Comparison of ENCODE assay signal across 26 cellular contexts in the genomic region with DNA sequence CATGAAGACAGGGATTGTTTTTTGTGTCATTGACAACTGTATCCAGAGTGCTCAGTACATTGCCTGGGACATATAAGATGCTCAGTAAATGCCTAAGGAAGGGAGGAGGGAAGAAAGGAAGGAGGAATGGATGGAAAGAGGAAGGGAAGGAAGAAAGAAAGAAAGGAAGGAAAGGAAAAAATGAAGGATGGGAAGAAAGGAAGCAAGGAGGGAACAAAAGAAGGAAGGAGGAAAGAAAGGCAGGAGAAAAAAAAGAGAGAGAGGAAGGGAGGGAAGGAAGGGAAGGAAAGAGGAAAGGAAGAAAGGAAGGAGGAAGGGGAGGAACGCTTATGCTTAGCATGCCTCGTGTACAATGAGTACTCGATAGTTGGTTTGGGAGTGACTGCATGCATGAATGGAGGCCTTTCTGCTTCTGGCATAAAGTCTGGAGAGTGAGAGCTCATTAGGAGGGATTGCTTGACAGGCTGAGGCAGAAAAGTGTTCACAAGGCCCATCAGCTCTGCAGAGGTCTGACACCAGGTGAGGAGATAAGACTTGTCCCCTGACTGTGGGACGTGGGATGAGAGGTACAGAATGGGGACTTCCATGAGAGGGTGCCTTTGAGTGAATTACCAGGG.
DNase-seq lines count a peak whose midpoint lies in the region; ATAC-seq and TF ChIP-seq lines count a peak whose summit lies in the region.
"Had no signal": no experiment of that assay in that cellular context is flagged by ENCODE, and none has a peak within 500 bp of the region (broad histone marks: within the 10 kb centered on the region; RNA-seq: fewer than 3 reads in every experiment).

No MANE protein-coding gene starts in this region.

- peaks cover 8% of the 10 kb centered on the region for H3K4me1 ChIP-seq in prostate gland (replicated peaks)
- H3K4me1 ChIP-seq: SJCRH30 had no signal

- intact Hi-C loops in dendritic cell treated with granulocyte-macrophage colony-stimulating factor and Interleukin-4, amounts not matched to agents 40 ng/mL and 50 ng/mL, for 4 days (cut with micrococcal nuclease) = no loop called here
- intact Hi-C loops in prostate gland (cut with DNase I) = no loop called here

- H3K27ac ChIP-seq in prostate gland = no peak overlapping the region
- H3K27ac ChIP-seq: HL-60, PC-9, SJCRH30 had no signal

- no peak overlapping the region for H3K4me3 ChIP-seq in prostate gland
- H3K4me3 ChIP-seq: GM12878, PC-9, SJCRH30 had no signal

- no peaks in the 10 kb centered on the region for H3K9me3 Mint-ChIP-seq in dendritic cell treated with granulocyte-macrophage colony-stimulating factor and Interleukin-4, amounts not matched to agents 40 ng/mL and 50 ng/mL, for 4 days
- no peaks in the 10 kb centered on the region for H3K9me3 Mint-ChIP-seq in stimulated activated memory B cell treated with anti-CD40 and anti-IgM and Interleukin-4, amounts not matched to agents 10 μg/mL and 1 μg/mL and 100 μg/mL, for 72 hours
- no peaks in the 10 kb centered on the region for H3K9me3 Mint-ChIP-seq in stimulated activated naive B cell treated with anti-CD40 and anti-IgM and Interleukin-4, amounts not matched to agents 10 μg/mL and 1 μg/mL and 100 μg/mL, for 72 hours

- no peak for TF ChIP-seq POLR2A in prostate gland (IDR thresholded peaks at IDR 0.05)

- H3K36me3 ChIP-seq in prostate gland = no peaks in the 10 kb centered on the region
- H3K36me3 ChIP-seq: SJCRH30 had no signal

- H3K9me3 ChIP-seq in prostate gland = no peaks in the 10 kb centered on the region
- H3K9me3 ChIP-seq: SJCRH30 had no signal

- 85% methylated on average over 4 of the region's 4 CpGs for WGBS in prostate gland

- H3K27ac Mint-ChIP-seq in dendritic cell treated with granulocyte-macrophage colony-stimulating factor and Interleukin-4, amounts not matched to agents 40 ng/mL and 50 ng/mL, for 4 days = no peak overlapping the region
- H3K27ac Mint-ChIP-seq in stimulated activated memory B cell treated with anti-CD40 and anti-IgM and Interleukin-4, amounts not matched to agents 10 μg/mL and 1 μg/mL and 100 μg/mL, for 72 hours = no peak overlapping the region
- no peak overlapping the region for H3K27ac Mint-ChIP-seq in stimulated activated naive B cell treated with anti-CD40 and anti-IgM and Interleukin-4, amounts not matched to agents 10 μg/mL and 1 μg/mL and 100 μg/mL, for 72 hours

- no peaks in the 10 kb centered on the region for H3K36me3 Mint-ChIP-seq in dendritic cell treated with granulocyte-macrophage colony-stimulating factor and Interleukin-4, amounts not matched to agents 40 ng/mL and 50 ng/mL, for 4 days (ENCODE audit: low read depth)
- no peaks in the 10 kb centered on the region for H3K36me3 Mint-ChIP-seq in stimulated activated memory B cell treated with anti-CD40 and anti-IgM and Interleukin-4, amounts not matched to agents 10 μg/mL and 1 μg/mL and 100 μg/mL, for 72 hours
- no peaks in the 10 kb centered on the region for H3K36me3 Mint-ChIP-seq in stimulated activated naive B cell treated with anti-CD40 and anti-IgM and Interleukin-4, amounts not matched to agents 10 μg/mL and 1 μg/mL and 100 μg/mL, for 72 hours
- H3K36me3 Mint-ChIP-seq: CD4-positive, CD25-positive, alpha-beta regulatory T cell had no signal

- peak overlapping the region; percentile 2 for H3K4me3 Mint-ChIP-seq in dendritic cell treated with granulocyte-macrophage colony-stimulating factor and Interleukin-4, amounts not matched to agents 40 ng/mL and 50 ng/mL, for 4 days
- no peak overlapping the region for H3K4me3 Mint-ChIP-seq in stimulated activated memory B cell treated with anti-CD40 and anti-IgM and Interleukin-4, amounts not matched to agents 10 μg/mL and 1 μg/mL and 100 μg/mL, for 72 hours
- H3K4me3 Mint-ChIP-seq in stimulated activated naive B cell treated with anti-CD40 and anti-IgM and Interleukin-4, amounts not matched to agents 10 μg/mL and 1 μg/mL and 100 μg/mL, for 72 hours = no peak overlapping the region
- H3K4me3 Mint-ChIP-seq: CD4-positive, CD25-positive, alpha-beta regulatory T cell had no signal

- no peak for TF ChIP-seq CTCF in prostate gland (IDR thresholded peaks at IDR 0.05)

- peak; percentile 44 for ATAC-seq in stimulated activated memory B cell treated with anti-CD40 and anti-IgM and Interleukin-4, amounts not matched to agents 10 μg/mL and 1 μg/mL and 100 μg/mL, for 72 hours
- ATAC-seq in stimulated activated naive B cell treated with anti-CD40 and anti-IgM and Interleukin-4, amounts not matched to agents 10 μg/mL and 1 μg/mL and 100 μg/mL, for 72 hours (replicated peaks) = no peak
- ATAC-seq: GM12878, HCT116, Right ventricle myocardium inferior, SK-N-SH treated with all-trans-retinoic acid at 6 μM for 48 hours had no signal

- DNase-seq in NCI-H510A treated with DMSO at 0.1 percent for 48 hours (lab: John Stamatoyannopoulos, UW) (peak; percentile 31), NCI-H510A (lab: John Stamatoyannopoulos, UW) (no peak), NCI-H345 treated with DMSO at 0.1 percent for 48 hours (lab: John Stamatoyannopoulos, UW; ENCODE audit: unreplicated experiment) (peak; percentile 30), DMS 273 treated with DMSO at 0.1 percent for 48 hours (lab: John Stamatoyannopoulos, UW) (no peak), prostate gland (ENCODE audit: low spot score) (no peak)
- no peak for DNase-seq in stimulated activated naive B cell treated with anti-CD40 and anti-IgM and Interleukin-4, amounts not matched to agents 10 μg/mL and 1 μg/mL and 100 μg/mL, for 72 hours
- DNase-seq: CD4-positive, CD25-positive, alpha-beta regulatory T cell; DMS53; EL; GDM1; Karpas-422; NCI-H1092; NCI-H1417 treated with DMSO at 0.1 percent for 48 hours; NCI-H1694 treated with DMSO at 0.1 percent for 48 hours; NCI-H2107; NCI-H524; NCI-H774; PC-9; SJCRH30 had no signal

- peaks cover 13% of the 10 kb centered on the region for H3K27me3 Mint-ChIP-seq in dendritic cell treated with granulocyte-macrophage colony-stimulating factor and Interleukin-4, amounts not matched to agents 40 ng/mL and 50 ng/mL, for 4 days
- peaks cover 41% of the 10 kb centered on the region for H3K27me3 Mint-ChIP-seq in stimulated activated memory B cell treated with anti-CD40 and anti-IgM and Interleukin-4, amounts not matched to agents 10 μg/mL and 1 μg/mL and 100 μg/mL, for 72 hours
- peaks cover 26 to 29% of the 10 kb centered on the region in 2 donors for H3K27me3 Mint-ChIP-seq in stimulated activated naive B cell treated with anti-CD40 and anti-IgM and Interleukin-4, amounts not matched to agents 10 μg/mL and 1 μg/mL and 100 μg/mL, for 72 hours

- peaks cover 46% of the 10 kb centered on the region for H3K4me1 Mint-ChIP-seq in dendritic cell treated with granulocyte-macrophage colony-stimulating factor and Interleukin-4, amounts not matched to agents 40 ng/mL and 50 ng/mL, for 4 days (ENCODE audit: low read depth)
- no peaks in the 10 kb centered on the region for H3K4me1 Mint-ChIP-seq in stimulated activated memory B cell treated with anti-CD40 and anti-IgM and Interleukin-4, amounts not matched to agents 10 μg/mL and 1 μg/mL and 100 μg/mL, for 72 hours
- H3K4me1 Mint-ChIP-seq in stimulated activated naive B cell treated with anti-CD40 and anti-IgM and Interleukin-4, amounts not matched to agents 10 μg/mL and 1 μg/mL and 100 μg/mL, for 72 hours = no peaks in the 10 kb centered on the region
- H3K4me1 Mint-ChIP-seq: CD4-positive, CD25-positive, alpha-beta regulatory T cell had no signal

- no peaks in the 10 kb centered on the region for H3K27me3 ChIP-seq in prostate gland (replicated peaks; ENCODE audit: insufficient read depth)
- H3K27me3 ChIP-seq: SJCRH30 had no signal

Comparison
In these comparisons a context has a peak if more than half of its experiments do, and no peak if none do; other contexts are left out.
1. DNase-seq: peak in NCI-H510A treated with DMSO at 0.1 percent for 48 hours (single experiment) and NCI-H345 treated with DMSO at 0.1 percent for 48 hours (single experiment); none in NCI-H510A (single experiment), stimulated activated naive B cell treated with anti-CD40 and anti-IgM and Interleukin-4, amounts not matched to agents 10 μg/mL and 1 μg/mL and 100 μg/mL, for 72 hours (single experiment), DMS 273 treated with DMSO at 0.1 percent for 48 hours (single experiment) and prostate gland (single experiment).